Comparison of ENCODE assay signal across 13 cellular contexts in the genomic region with DNA sequence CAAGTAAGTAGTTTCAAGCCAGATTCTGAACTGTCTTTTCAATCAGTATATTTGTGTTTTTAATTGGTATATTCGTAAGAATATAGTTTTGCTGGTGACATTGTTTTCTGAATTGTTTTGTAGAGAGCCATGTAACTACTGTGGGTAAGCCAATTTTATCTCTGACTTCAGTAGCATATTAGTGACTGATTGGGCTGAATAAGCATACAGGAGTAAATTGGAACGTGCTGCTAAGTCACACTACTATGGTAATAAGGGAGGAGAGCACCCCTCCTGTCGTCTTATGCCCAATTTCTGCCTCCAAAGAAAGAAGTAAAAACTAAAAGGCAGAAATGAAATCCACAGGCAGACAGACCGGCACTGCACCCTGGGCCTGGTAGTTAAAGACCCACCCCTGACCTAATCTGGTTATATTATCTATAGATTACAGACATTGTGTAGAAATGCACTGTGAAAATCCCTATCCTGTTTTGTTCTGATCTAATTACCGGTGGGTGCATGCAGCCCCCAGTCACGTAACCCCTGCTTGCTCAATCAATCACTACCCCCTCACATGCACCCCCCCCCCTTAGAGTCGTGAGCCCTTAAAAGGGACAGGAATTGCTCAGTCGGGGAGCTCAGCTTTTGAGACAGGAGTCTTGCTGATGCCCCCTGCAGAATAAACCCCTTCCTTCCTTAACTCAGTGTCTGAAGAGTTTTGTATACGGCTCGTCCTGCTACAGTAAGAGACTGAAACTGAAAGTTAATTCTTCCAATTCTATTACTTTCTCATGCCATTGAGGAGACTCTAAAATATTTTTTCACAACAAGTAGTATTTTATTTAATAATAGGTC.
A peak's percentile ranks its signal among the peaks of the same experiment; 100 is the strongest.
DNase-seq lines count a peak whose midpoint lies in the region; ATAC-seq and TF ChIP-seq lines count a peak whose summit lies in the region.
"Had no signal": no experiment of that assay in that cellular context is flagged by ENCODE, and none has a peak within 500 bp of the region (broad histone marks: within the 10 kb centered on the region; RNA-seq: fewer than 3 reads in every experiment).

No MANE protein-coding gene starts in this region.

- no peak overlapping the region for H3K4me3 ChIP-seq in body of pancreas
- peak overlapping the region in 2 of 4 donors; percentile 31 to 39 for H3K4me3 ChIP-seq in Peyer's patch
- H3K4me3 ChIP-seq: HAP-1, right atrium auricular region had no signal

- H3K36me3 ChIP-seq in body of pancreas (replicated peaks in 1 of 2; ENCODE audit: insufficient read depth in 1 of 2, low read depth in 2 of 2) (no peaks in the 10 kb centered on the region), Peyer's patch (no peaks in the 10 kb centered on the region)
- H3K36me3 ChIP-seq: HAP-1, right atrium auricular region had no signal

- TF ChIP-seq POLR2A in body of pancreas (IDR thresholded peaks at IDR 0.05) = no peak
- no peak for TF ChIP-seq POLR2A in Peyer's patch (IDR thresholded peaks at IDR 0.05)

- H3K27ac ChIP-seq in body of pancreas = no peak overlapping the region
- no peak overlapping the region for H3K27ac ChIP-seq in Peyer's patch
- H3K27ac ChIP-seq: right atrium auricular region had no signal

- peak; percentile 3 for DNase-seq in COLO829 (ENCODE audit: low spot score)
- DNase-seq in RPMI8226 = peak; percentile 8
- peak; percentile 21 for DNase-seq in medulla oblongata (ENCODE audit: extremely low spot score)
- DNase-seq in body of pancreas = no peak
- DNase-seq in Peyer's patch = no peak
- DNase-seq in NCI-H526 (lab: John Stamatoyannopoulos, UW) = no peak
- no peak for DNase-seq in NCI-H226
- DNase-seq: activated naive CD4-positive, alpha-beta T cell treated with anti-CD3 and anti-CD28 coated beads, Interleukin-2, amount 10 ng/mL, durations not matched to agents 7 days and 5 days; NCI-H146; PC-3 had no signal

- TF ChIP-seq CTCF in body of pancreas (IDR thresholded peaks at IDR 0.05) = no peak
- no peak for TF ChIP-seq CTCF in Peyer's patch (IDR thresholded peaks at IDR 0.05)

- WGBS in body of pancreas, 2 donors = 68 to 71% methylated on average over 10 of the region's 10 CpGs

- H3K27me3 ChIP-seq in body of pancreas = no peaks in the 10 kb centered on the region
- H3K27me3 ChIP-seq in Peyer's patch = no peaks in the 10 kb centered on the region
- H3K27me3 ChIP-seq: right atrium auricular region had no signal

- ATAC-seq in GM21723 (IDR thresholded peaks at IDR 0.05; ENCODE audit: unreplicated experiment) (peak; percentile 56), body of pancreas (no peak)
- ATAC-seq: PC-3 had no signal

- intact Hi-C loops in body of pancreas (cut with DNase I) = no loop called here

- no peaks in the 10 kb centered on the region for H3K9me3 ChIP-seq in body of pancreas
- no peaks in the 10 kb centered on the region for H3K9me3 ChIP-seq in Peyer's patch
- H3K9me3 ChIP-seq: HAP-1, right atrium auricular region had no signal

- H3K4me1 ChIP-seq in body of pancreas (no peaks in the 10 kb centered on the region), Peyer's patch (no peaks in the 10 kb centered on the region)
- H3K4me1 ChIP-seq: HAP-1, right atrium auricular region had no signal

Comparison
In these comparisons a context has a peak if more than half of its experiments do, and no peak if none do; other contexts are left out.
1. DNase-seq: peak in COLO829 (single experiment), RPMI8226 (single experiment) and medulla oblongata (single experiment); none in body of pancreas (0 of 4), Peyer's patch (0 of 3), NCI-H526 (0 of 2) and NCI-H226 (single experiment).